In the genomic region with DNA sequence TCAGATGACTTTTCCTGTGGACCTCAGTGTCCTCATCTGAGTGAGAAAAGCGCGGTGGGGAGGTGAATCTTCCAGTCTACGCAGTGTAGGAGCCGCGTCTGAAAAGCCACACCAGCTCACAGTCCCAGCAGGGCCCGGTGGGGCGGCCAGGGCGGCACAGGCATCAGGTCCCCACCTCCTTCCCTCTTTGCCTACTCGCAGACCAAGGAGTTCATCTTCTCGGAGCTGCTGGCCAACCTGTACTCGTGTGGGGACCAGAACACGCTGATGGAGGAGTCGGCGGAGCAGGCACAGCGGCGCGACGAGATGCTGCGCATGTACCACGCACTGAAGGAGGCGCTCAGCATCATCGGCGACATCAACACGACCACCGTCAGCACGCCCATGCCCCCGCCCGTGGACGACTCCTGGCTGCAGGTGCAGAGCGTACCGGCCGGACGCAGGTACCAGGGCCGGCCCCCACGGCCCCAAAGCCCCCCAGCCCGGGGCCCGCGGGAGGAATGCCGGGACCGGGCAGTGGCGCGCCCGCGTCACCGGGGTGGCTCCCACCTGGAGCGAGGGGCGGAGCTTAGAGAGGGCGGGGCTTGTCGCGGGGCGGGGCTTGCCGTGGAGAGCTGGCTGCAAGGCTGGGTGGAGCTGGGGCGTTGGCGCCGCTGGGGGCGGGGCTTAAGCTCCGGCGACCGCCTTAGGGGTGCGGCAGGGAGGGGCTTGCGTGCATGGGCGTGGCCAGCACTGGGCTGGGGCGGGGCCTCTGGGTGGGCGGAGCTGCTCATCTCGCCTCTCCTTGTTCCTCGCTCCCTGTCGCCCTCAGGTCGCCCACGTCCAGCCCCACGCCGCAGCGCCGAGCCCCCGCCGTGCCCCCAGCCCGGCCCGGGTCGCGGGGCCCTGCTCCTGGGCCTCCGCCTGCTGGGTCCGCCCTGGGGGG, we compare ENCODE assay signal across 8 cellular contexts. TPM values are rescaled to one million over a fixed set of nuclear protein-coding genes. Genes with fewer than 3 reads are reported as not detected.
A peak's percentile ranks its signal among the peaks of the same experiment; 100 is the strongest.
DNase-seq lines count a peak whose midpoint lies in the region; ATAC-seq and TF ChIP-seq lines count a peak whose summit lies in the region.

No MANE protein-coding gene starts in this region.

- intact Hi-C loops in head of caudate nucleus (cut with DNase I) (no loop called here), aorta (cut with DNase I) (no loop called here)

- ATAC-seq in GM19043 (IDR thresholded peaks at IDR 0.05; ENCODE audit: low read depth, unreplicated experiment) (peak; percentile 78), HG03378 (IDR thresholded peaks at IDR 0.05; ENCODE audit: unreplicated experiment) (peak; percentile 66), aorta (ENCODE audit: low FRiP score) (peak; percentile 86)

- peak overlapping the region; percentile 56 for H3K4me2 ChIP-seq in SU-DHL-6 (ENCODE audit: low read depth, low read length, poor library complexity, severe bottlenecking)

- 14 to 18% methylated on average over 70 to 81 of the region's 81 CpGs for WGBS in aorta, 2 donors

- peak overlapping the region; percentile 72 for H2AFZ ChIP-seq in SU-DHL-6 (ENCODE audit: low read depth, low read length, severe bottlenecking)

- no peaks in the 10 kb centered on the region for H4K20me1 ChIP-seq in SU-DHL-6 (ENCODE audit: low read depth, low read length)

- H3F3A ChIP-seq in SU-DHL-6 (ENCODE audit: insufficient read depth) = 0 out of 2 replicates have a peak, but pooled peaks cover 3% of the 10 kb centered on the region

- no peaks in the 10 kb centered on the region for H3K79me2 ChIP-seq in SU-DHL-6 (ENCODE audit: insufficient read depth, low read length)

- DNase-seq in Ammon's horn (ENCODE audit: low spot score) (peak; percentile 70), head of caudate nucleus (peak; percentile 43 to 94 (median 78)), aorta (peak; percentile 87 to 94)

- H3K4me1 ChIP-seq in rectal smooth muscle tissue (ENCODE audit: control insufficient read depth, insufficient read depth, low read length) = peaks cover 7% of the 10 kb centered on the region
- no peaks in the 10 kb centered on the region for H3K4me1 ChIP-seq in aorta (ENCODE audit: control insufficient read depth in 1 of 2, insufficient read depth in 2 of 2, low read length in 2 of 2)

- H3K9me3 Mint-ChIP-seq in activated naive CD8-positive, alpha-beta T cell (ENCODE audit: low read depth) = no peaks in the 10 kb centered on the region

- H3K4me3 Mint-ChIP-seq in activated naive CD8-positive, alpha-beta T cell = peak overlapping the region; percentile 88

- H3K4me3 ChIP-seq in SU-DHL-6 (ENCODE audit: insufficient read depth, low read length, poor library complexity, severe bottlenecking) = peak overlapping the region; percentile 54
- peak overlapping the region; percentile 52 for H3K4me3 ChIP-seq in rectal smooth muscle tissue (ENCODE audit: low read length)
- H3K4me3 ChIP-seq in aorta (ENCODE audit: low read length in 2 of 2) = no peak overlapping the region

- peaks cover 14% of the 10 kb centered on the region for H3K4me1 Mint-ChIP-seq in activated naive CD8-positive, alpha-beta T cell (ENCODE audit: low read depth)

- peaks cover 4% of the 10 kb centered on the region for H3K27me3 Mint-ChIP-seq in activated naive CD8-positive, alpha-beta T cell

- H3K9me3 ChIP-seq in SU-DHL-6 (ENCODE audit: insufficient read depth, low read length) = no peaks in the 10 kb centered on the region
- H3K9me3 ChIP-seq in aorta (ENCODE audit: control insufficient read depth, low read length) = no peaks in the 10 kb centered on the region

- H3K27ac ChIP-seq in SU-DHL-6 (ENCODE audit: low read depth, low read length) (no peak overlapping the region), rectal smooth muscle tissue (ENCODE audit: low read depth, low read length) (no peak overlapping the region), aorta (ENCODE audit: low read depth in 1 of 2, low read length in 2 of 2) (no peak overlapping the region)

- peak overlapping the region; percentile 28 for H3K27ac Mint-ChIP-seq in activated naive CD8-positive, alpha-beta T cell

- H3K36me3 Mint-ChIP-seq in activated naive CD8-positive, alpha-beta T cell = no peaks in the 10 kb centered on the region

- peak overlapping the region; percentile 17; the same call in 1 of the 2 replicates for H3K9ac ChIP-seq in SU-DHL-6 (ENCODE audit: low read length)
- H3K9ac ChIP-seq in rectal smooth muscle tissue (ENCODE audit: low read length) = no peak overlapping the region

- no peak for TF ChIP-seq CTCF in SU-DHL-6 (IDR thresholded peaks at IDR 0.05; ENCODE audit: insufficient read depth, low read length, poor library complexity, severe bottlenecking)

- H3K36me3 ChIP-seq in SU-DHL-6 (ENCODE audit: low read length) (no peaks in the 10 kb centered on the region), rectal smooth muscle tissue (ENCODE audit: control insufficient read depth, insufficient read depth, low read length) (peaks cover 4% of the 10 kb centered on the region), aorta (ENCODE audit: control insufficient read depth in 1 of 2, insufficient read depth in 2 of 2, low read length in 1 of 2) (no peaks in the 10 kb centered on the region)

- H3K27me3 ChIP-seq in SU-DHL-6 (ENCODE audit: low read length) = no peaks in the 10 kb centered on the region
- peaks cover 5% of the 10 kb centered on the region for H3K27me3 ChIP-seq in rectal smooth muscle tissue (ENCODE audit: control insufficient read depth, insufficient read depth, low read length)
- no peaks in the 10 kb centered on the region for H3K27me3 ChIP-seq in aorta (ENCODE audit: control insufficient read depth in 1 of 2, insufficient read depth in 2 of 2, low read length in 1 of 2)

- no peaks in the 10 kb centered on the region for H3K9me2 ChIP-seq in SU-DHL-6 (replicated peaks; ENCODE audit: insufficient read depth, low read length)

RNA-seq across cellular contexts. Expression of a gene that starts 25.6 kb away (rescaled TPM):
- 100 to 1,000 TPM; 163 to 172 TPM for total RNA-seq in aorta
- polyA plus RNA-seq in aorta = 100 to 1,000 TPM in 1 of 2 donors, 10 to 100 TPM in 1; 84.9 to 118 TPM

RNA-seq across cellular contexts. Expression of a gene that starts 25.9 kb away (rescaled TPM):
- 10 to 100 TPM; 12.2 to 22.1 TPM for total RNA-seq in aorta
- polyA plus RNA-seq in aorta = 10 to 100 TPM; 22.7 to 30.8 TPM

RNA-seq across cellular contexts. Expression of a gene that starts 47.0 kb away (rescaled TPM):
- total RNA-seq in aorta = 100 to 1,000 TPM in 1 of 2 donors, 1 to 10 TPM in 1; 9.3 to 114 TPM
- polyA plus RNA-seq in aorta = 1 to 10 TPM in 1 of 2 donors, under 1 TPM in 1; 0.43 to 2.1 TPM

RNA-seq across cellular contexts. Expression of a gene that starts 58.8 kb away (rescaled TPM):
- 100 to 1,000 TPM in 1 of 2 donors, 10 to 100 TPM in 1; 82.3 to 117 TPM for total RNA-seq in aorta
- 10 to 100 TPM; 38.4 to 67.2 TPM for polyA plus RNA-seq in aorta

Comparison
In these comparisons a context has a peak if more than half of its experiments do, and no peak if none do; other contexts are left out.
1. H3K4me3 ChIP-seq: peak in SU-DHL-6 (single experiment) and rectal smooth muscle tissue (single experiment); none in aorta (0 of 2).
2. Peak in every context shown above with its lines, with median percentiles within 50 percentile points of each other: DNase-seq and ATAC-seq.